ENCODE assay signal across 11 cellular contexts in genomic region chr7:137986252-137987010, GRCh38. TPM values are rescaled to one million over a fixed set of nuclear protein-coding genes. Genes with fewer than 3 reads are reported as not detected.
DNase-seq lines count a peak whose midpoint lies in the region; ATAC-seq and TF ChIP-seq lines count a peak whose summit lies in the region.
"Had no signal": no experiment of that assay in that cellular context is flagged by ENCODE, and none has a peak within 500 bp of the region (broad histone marks: within the 10 kb centered on the region; RNA-seq: fewer than 3 reads in every experiment).

No MANE protein-coding gene starts in this region.

- no peaks in the 10 kb centered on the region for H3K36me3 ChIP-seq in esophagus squamous epithelium

- H3K27ac ChIP-seq in esophagus squamous epithelium, result peak overlapping the region in 3 of 4 donors; percentile 70 to 83 (median 81)
- H3K27ac ChIP-seq: epithelial cell of prostate had no signal

- H3K4me1 Mint-ChIP-seq in naive B cell (peaks cover 0 to 47% (median 5%) of the 10 kb centered on the region in 3 donors), CD14-positive monocyte (peaks cover 19% of the 10 kb centered on the region)
- H3K4me1 Mint-ChIP-seq in activated CD4-positive, alpha-beta T cell treated with anti-CD3 and anti-CD28 coated beads, Interleukin-2, amount 10 ng/mL, durations not matched to agents 24 days and 14 days, result peaks cover 14% of the 10 kb centered on the region

- no peaks in the 10 kb centered on the region for H3K27me3 Mint-ChIP-seq in naive B cell
- H3K27me3 Mint-ChIP-seq in activated CD4-positive, alpha-beta T cell treated with anti-CD3 and anti-CD28 coated beads, Interleukin-2, amount 10 ng/mL, durations not matched to agents 24 days and 14 days, result no peaks in the 10 kb centered on the region
- no peaks in the 10 kb centered on the region for H3K27me3 Mint-ChIP-seq in CD14-positive monocyte (ENCODE audit: low read depth in 3 of 3)
- H3K27me3 Mint-ChIP-seq: activated CD8-positive, alpha-beta memory T cell treated with anti-CD3 and anti-CD28 coated beads, Interleukin-2, amount 10 ng/mL, durations not matched to agents 7 days and 5 days had no signal

- intact Hi-C loops in Right ventricle myocardium inferior (cut with DNase I) (no loop called here), cardiac septum (cut with DNase I) (no loop called here), esophagus squamous epithelium (cut with DNase I) (no loop called here), CD14-positive monocyte (cut with micrococcal nuclease) (no loop called here)
- intact Hi-C loops in activated CD4-positive, alpha-beta T cell treated with anti-CD3 and anti-CD28 coated beads, Interleukin-2, amount 10 ng/mL, durations not matched to agents 24 days and 14 days (cut with micrococcal nuclease), result no loop called here

- peaks cover 20 to 87% (median 54%) of the 10 kb centered on the region in 3 donors for H3K4me1 ChIP-seq in esophagus squamous epithelium

- no peak for TF ChIP-seq POLR2A in esophagus squamous epithelium (IDR thresholded peaks at IDR 0.05)

- no peaks in the 10 kb centered on the region for H3K27me3 ChIP-seq in esophagus squamous epithelium

- H3K27ac Mint-ChIP-seq in naive B cell, result peak overlapping the region in 2 of 6 donors; percentile 96 to 98
- H3K27ac Mint-ChIP-seq in activated CD4-positive, alpha-beta T cell treated with anti-CD3 and anti-CD28 coated beads, Interleukin-2, amount 10 ng/mL, durations not matched to agents 24 days and 14 days, result no peak overlapping the region
- H3K27ac Mint-ChIP-seq in CD14-positive monocyte, result peak overlapping the region in 1 of 7 donors; percentile 34
- H3K27ac Mint-ChIP-seq: activated CD8-positive, alpha-beta memory T cell treated with anti-CD3 and anti-CD28 coated beads, Interleukin-2, amount 10 ng/mL, durations not matched to agents 7 days and 5 days had no signal

- peak overlapping the region in 7 of 8 donors; percentile 45 to 84 (median 73) for H3K4me3 Mint-ChIP-seq in naive B cell
- H3K4me3 Mint-ChIP-seq in activated CD4-positive, alpha-beta T cell treated with anti-CD3 and anti-CD28 coated beads, Interleukin-2, amount 10 ng/mL, durations not matched to agents 24 days and 14 days, result no peak overlapping the region
- no peak overlapping the region for H3K4me3 Mint-ChIP-seq in CD14-positive monocyte
- H3K4me3 Mint-ChIP-seq: activated CD8-positive, alpha-beta memory T cell treated with anti-CD3 and anti-CD28 coated beads, Interleukin-2, amount 10 ng/mL, durations not matched to agents 7 days and 5 days had no signal

- H3K4me3 ChIP-seq in esophagus squamous epithelium, result no peak overlapping the region

- TF ChIP-seq CTCF in esophagus squamous epithelium (IDR thresholded peaks at IDR 0.05), result no peak
- no peak for TF ChIP-seq CTCF in CD14-positive monocyte (IDR thresholded peaks at IDR 0.05)

- H3K9me3 ChIP-seq in esophagus squamous epithelium, result peaks cover 0 to 6% (median 0%) of the 10 kb centered on the region in 3 donors

- WGBS in esophagus squamous epithelium, 2 donors, result 65 to 68% methylated on average over 11 to 12 of the region's 14 CpGs

- H3K9me3 Mint-ChIP-seq in naive B cell, result peaks cover 0 to 11% (median 4%) of the 10 kb centered on the region in 7 donors
- peaks cover 6% of the 10 kb centered on the region for H3K9me3 Mint-ChIP-seq in activated CD4-positive, alpha-beta T cell treated with anti-CD3 and anti-CD28 coated beads, Interleukin-2, amount 10 ng/mL, durations not matched to agents 24 days and 14 days
- peaks cover 14 to 25% (median 17%) of the 10 kb centered on the region in 7 donors for H3K9me3 Mint-ChIP-seq in CD14-positive monocyte

- DNase-seq in Right ventricle myocardium inferior (ENCODE audit: missing footprints) (no peak), cardiac septum (ENCODE audit: low spot score) (no peak), esophagus squamous epithelium (lab: John Stamatoyannopoulos, UW) (no peak), naive B cell (no peak), AML-193 (lab: John Stamatoyannopoulos, UW) (no peak), CD14-positive monocyte (ENCODE audit: low spot score) (no peak)
- no peak for DNase-seq in activated CD4-positive, alpha-beta T cell treated with anti-CD3 and anti-CD28 coated beads, Interleukin-2, amount 10 ng/mL, durations not matched to agents 24 days and 14 days
- DNase-seq: activated CD8-positive, alpha-beta memory T cell treated with anti-CD3 and anti-CD28 coated beads, Interleukin-2, amount 10 ng/mL, durations not matched to agents 7 days and 5 days; NCI-H774 had no signal

- peaks cover 0 to 10% of the 10 kb centered on the region in 2 donors for H3K36me3 Mint-ChIP-seq in naive B cell
- peaks cover 27% of the 10 kb centered on the region for H3K36me3 Mint-ChIP-seq in activated CD4-positive, alpha-beta T cell treated with anti-CD3 and anti-CD28 coated beads, Interleukin-2, amount 10 ng/mL, durations not matched to agents 24 days and 14 days (ENCODE audit: low read depth)
- peaks cover 30 to 37% of the 10 kb centered on the region in 2 donors for H3K36me3 Mint-ChIP-seq in CD14-positive monocyte

- ATAC-seq in Right ventricle myocardium inferior (peak; percentile 67), naive B cell (ENCODE audit: low read depth in 2 of 2) (no peak), GM19328 (IDR thresholded peaks at IDR 0.05; ENCODE audit: unreplicated experiment) (no peak)
- ATAC-seq: activated CD8-positive, alpha-beta memory T cell treated with anti-CD3 and anti-CD28 coated beads, Interleukin-2, amount 10 ng/mL, durations not matched to agents 7 days and 5 days had no signal

RNA-seq across cellular contexts. Expression of gene CREB3L2, which starts 15.5 kb away (rescaled TPM):
- total RNA-seq in Right ventricle myocardium inferior (19.3 TPM), cardiac septum (30.1 TPM), esophagus squamous epithelium (10 to 100 TPM; 14.9 to 21.9 (median 17.3) TPM)
- polyA plus RNA-seq in naive B cell (ENCODE audit: low read depth in 6 of 6) (10 to 100 TPM in 5 of 6 donors, 1 to 10 TPM in 1; 8.0 to 26.6 (median 19.5) TPM), CD14-positive monocyte (10 to 100 TPM in 1 of 2 donors, 1 to 10 TPM in 1; 6.9 to 11.9 TPM)
- 44.8 and 45.6 TPM in 2 replicates for total RNA-seq in activated CD4-positive, alpha-beta T cell treated with anti-CD3 and anti-CD28 coated beads, Interleukin-2, amount 10 ng/mL, durations not matched to agents 24 days and 14 days

Comparison
In these comparisons a context has a peak if more than half of its experiments do, and no peak if none do; other contexts are left out.
1. H3K4me3 Mint-ChIP-seq: peak in naive B cell (7 of 8); none in activated CD4-positive, alpha-beta T cell treated with anti-CD3 and anti-CD28 coated beads, Interleukin-2, amount 10 ng/mL, durations not matched to agents 24 days and 14 days (single experiment) and CD14-positive monocyte (0 of 2).